Comparison of ENCODE assay signal across 18 cellular contexts in the genomic region with DNA sequence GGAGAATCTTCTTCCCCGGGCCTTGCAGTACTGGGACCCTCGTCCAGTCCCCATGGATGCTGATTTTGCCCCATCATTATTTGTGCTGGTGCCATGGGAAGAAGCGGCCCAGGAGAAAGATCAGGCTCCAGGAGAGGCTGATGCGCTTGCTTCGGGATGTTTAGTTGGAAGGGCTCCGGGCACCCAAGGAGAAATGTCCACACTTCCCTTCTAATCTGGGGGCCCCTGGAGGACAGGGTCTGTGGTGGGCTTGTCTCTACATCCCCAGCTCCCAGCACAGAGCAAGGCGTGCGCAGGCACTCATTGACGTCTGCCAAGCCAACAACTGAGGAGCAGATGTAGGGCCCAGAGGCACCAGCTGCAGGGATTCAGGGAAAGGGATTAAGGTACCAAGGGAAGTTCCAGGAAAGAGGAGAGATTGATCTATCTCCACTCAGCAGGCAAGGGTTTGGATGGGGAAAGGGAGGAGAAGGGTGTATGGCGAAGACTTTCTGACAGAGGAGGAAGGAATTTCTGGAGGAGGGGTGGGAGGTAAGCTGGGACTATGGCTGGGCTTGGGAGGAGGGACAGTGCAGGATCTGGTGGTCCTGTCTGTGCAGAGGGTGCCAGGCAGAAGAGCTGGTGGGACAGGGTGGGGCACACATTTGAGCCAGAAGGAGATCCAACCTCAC. TPM values are rescaled to one million over a fixed set of nuclear protein-coding genes. Genes with fewer than 3 reads are reported as not detected.
DNase-seq lines count a peak whose midpoint lies in the region; ATAC-seq lines count a peak whose summit lies in the region.
"Had no signal": no experiment of that assay in that cellular context is flagged by ENCODE, and none has a peak within 500 bp of the region (broad histone marks: within the 10 kb centered on the region; RNA-seq: fewer than 3 reads in every experiment).

No MANE protein-coding gene starts in this region.

- H3K27ac Mint-ChIP-seq in CD8-positive, alpha-beta memory T cell: peak overlapping the region in 1 of 8 donors; percentile 17
- no peak overlapping the region for H3K27ac Mint-ChIP-seq in naive B cell
- H3K27ac Mint-ChIP-seq: activated CD4-positive, alpha-beta T cell treated with anti-CD3 and anti-CD28 coated beads for 36 hours had no signal

- DNase-seq in CD8-positive, alpha-beta memory T cell: no peak
- DNase-seq in NCI-H524 (lab: John Stamatoyannopoulos, UW) (peak; percentile 66 to 87), naive B cell (no peak)
- no peak for DNase-seq in stimulated activated CD4-positive, alpha-beta T cell treated with anti-CD3 and anti-CD28 coated beads, Interleukin-15, amount 100 ng/mL, for 24 hours
- DNase-seq: activated CD4-positive, alpha-beta T cell treated with anti-CD3 and anti-CD28 coated beads for 36 hours; CD4-positive, alpha-beta memory T cell; DMS153; NCI-H1694 treated with DMSO at 0.1 percent for 48 hours; uterus had no signal

- no peaks in the 10 kb centered on the region for H3K9me3 Mint-ChIP-seq in CD8-positive, alpha-beta memory T cell
- peaks cover 0 to 3% (median 0%) of the 10 kb centered on the region in 7 donors for H3K9me3 Mint-ChIP-seq in naive B cell

- no peak overlapping the region for H3K27ac ChIP-seq in CD8-positive, alpha-beta memory T cell (ENCODE audit: low read depth, low read length)
- peak overlapping the region; percentile 4 for H3K27ac ChIP-seq in cingulate gyrus (ENCODE audit: low read depth, low read length)
- H3K27ac ChIP-seq: suprapubic skin, uterus had no signal

- H3K9me3 ChIP-seq in CD8-positive, alpha-beta memory T cell (ENCODE audit: low read length): no peaks in the 10 kb centered on the region
- H3K9me3 ChIP-seq: body of pancreas, HAP-1, suprapubic skin, uterus had no signal

- H3K4me1 ChIP-seq in CD8-positive, alpha-beta memory T cell (ENCODE audit: insufficient read depth, low read length): peaks cover 10% of the 10 kb centered on the region
- H3K4me1 ChIP-seq: HAP-1, uterus had no signal

- H3K4me3 ChIP-seq in CD8-positive, alpha-beta memory T cell (ENCODE audit: low read length): no peak overlapping the region
- H3K4me3 ChIP-seq: body of pancreas, HAP-1, suprapubic skin, uterus had no signal

- POLR2A ChIA-PET in CD8-positive, alpha-beta memory T cell (lab: Charles Lee): no interaction called here

- CTCF ChIA-PET in CD8-positive, alpha-beta memory T cell (lab: Charles Lee): interaction anchor here (1.1 kb wide), 1 partner anchor 67 kb away, joined by 4 read pairs; no protein-coding TSS in a partner anchor

- ATAC-seq in naive B cell (ENCODE audit: low read depth in 2 of 2) (no peak), HG02852 (IDR thresholded peaks at IDR 0.05; ENCODE audit: unreplicated experiment) (no peak), GM18909 (IDR thresholded peaks at IDR 0.05; ENCODE audit: poor library complexity, unreplicated experiment) (no peak)
- ATAC-seq: activated CD4-positive, alpha-beta T cell treated with anti-CD3 and anti-CD28 coated beads for 36 hours had no signal

- H3K4me3 Mint-ChIP-seq in CD8-positive, alpha-beta memory T cell: peak overlapping the region in 5 of 7 donors; percentile 72 to 87 (median 83)
- peak overlapping the region in 7 of 8 donors; percentile 8 to 91 (median 75) for H3K4me3 Mint-ChIP-seq in naive B cell

- H3K36me3 Mint-ChIP-seq in CD8-positive, alpha-beta memory T cell: peaks cover 0 to 3% (median 0%) of the 10 kb centered on the region in 3 donors
- H3K36me3 Mint-ChIP-seq in naive B cell: peaks cover 0 to 23% of the 10 kb centered on the region in 2 donors
- H3K36me3 Mint-ChIP-seq: CD4-positive, alpha-beta memory T cell had no signal

- peaks cover 26% of the 10 kb centered on the region for H3K27me3 ChIP-seq in CD8-positive, alpha-beta memory T cell (ENCODE audit: insufficient read depth, low read length, poor library complexity, severe bottlenecking)
- H3K27me3 ChIP-seq: body of pancreas had no signal

- H3K27me3 Mint-ChIP-seq in CD8-positive, alpha-beta memory T cell: peaks cover 18 to 51% of the 10 kb centered on the region in 2 donors
- peaks cover 35 to 70% (median 69%) of the 10 kb centered on the region in 3 donors for H3K27me3 Mint-ChIP-seq in naive B cell

- H3K36me3 ChIP-seq in CD8-positive, alpha-beta memory T cell (ENCODE audit: insufficient read depth, low read length): no peaks in the 10 kb centered on the region
- H3K36me3 ChIP-seq: HAP-1, suprapubic skin, uterus had no signal

- H3K4me1 Mint-ChIP-seq in CD8-positive, alpha-beta memory T cell: peaks cover 11 to 17% (median 16%) of the 10 kb centered on the region in 3 donors
- H3K4me1 Mint-ChIP-seq in naive B cell: peaks cover 14 to 22% (median 19%) of the 10 kb centered on the region in 3 donors

RNA-seq across cellular contexts. Expression of gene LEP, which starts 38.7 kb away (rescaled TPM):
- total RNA-seq in CD8-positive, alpha-beta memory T cell: not detected
- polyA plus RNA-seq in CD8-positive, alpha-beta memory T cell: not detected
- not detected for polyA plus RNA-seq in naive B cell (ENCODE audit: low read depth in 6 of 6)
- total RNA-seq: activated CD4-positive, alpha-beta T cell treated with anti-CD3 and anti-CD28 coated beads for 36 hours; activated CD8-positive, alpha-beta memory T cell treated with anti-CD3 and anti-CD28 coated beads for 36 hours; CD4-positive, alpha-beta memory T cell; G401; OCI-LY7; uterus had no signal
- polyA plus RNA-seq: CD4-positive, alpha-beta memory T cell had no signal

Comparison
In these comparisons a context has a peak if more than half of its experiments do, and no peak if none do; other contexts are left out.
1. DNase-seq: peak in NCI-H524 (2 of 2); none in CD8-positive, alpha-beta memory T cell (0 of 5), naive B cell (single experiment) and stimulated activated CD4-positive, alpha-beta T cell treated with anti-CD3 and anti-CD28 coated beads, Interleukin-15, amount 100 ng/mL, for 24 hours (single experiment).